ENCODE assay signal across 8 cellular contexts in the genomic region with DNA sequence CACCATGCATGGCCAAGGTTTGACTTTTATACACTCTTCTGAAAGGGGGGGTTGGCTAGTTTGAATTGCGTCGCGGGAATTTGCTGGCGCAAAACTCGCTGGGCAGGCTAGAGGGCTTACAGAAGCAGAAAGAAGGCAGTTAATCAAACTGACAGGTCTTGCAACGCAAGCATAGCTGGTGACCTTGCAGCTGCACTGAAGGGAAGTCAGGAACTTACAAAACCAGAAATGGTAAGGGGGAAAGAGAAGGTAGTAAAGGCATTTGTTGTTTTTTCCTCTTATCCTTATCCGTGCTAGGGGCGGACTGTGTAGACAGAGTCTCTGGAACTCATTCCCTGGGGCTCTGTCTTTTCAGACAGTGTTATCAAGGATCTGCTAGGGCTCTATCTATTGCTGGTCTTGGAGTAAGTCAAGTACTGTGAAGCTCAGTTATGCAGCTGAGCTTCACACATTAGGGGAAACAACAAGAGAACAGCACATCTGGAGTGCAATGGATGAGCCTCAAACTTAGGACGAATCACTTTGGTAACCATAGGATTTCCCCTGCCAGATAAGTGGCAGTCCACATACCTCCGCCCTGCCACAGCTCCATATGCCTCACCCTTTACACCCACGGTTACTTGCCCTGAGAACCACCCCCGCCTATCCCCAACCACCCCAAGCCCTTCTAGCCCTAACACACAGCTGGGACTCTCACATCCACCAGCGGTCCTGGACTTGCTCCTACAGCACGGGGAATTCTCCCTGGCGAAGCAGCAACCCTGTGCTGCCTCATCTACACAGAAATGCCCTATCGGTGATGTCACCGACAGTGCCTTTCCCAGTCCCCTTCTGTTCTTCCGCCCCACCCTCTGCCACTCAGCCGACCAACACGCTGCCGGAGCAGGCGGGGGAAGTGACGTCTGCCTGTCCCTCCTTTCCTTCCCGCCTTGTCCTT.
DNase-seq lines count a peak whose midpoint lies in the region; ATAC-seq and TF ChIP-seq lines count a peak whose summit lies in the region.

No MANE protein-coding gene starts in this region.

- CTCF ChIA-PET in A673 (lab: Charles Lee): no interaction called here
- CTCF ChIA-PET in activated CD4-positive, alpha-beta memory T cell treated with anti-CD3 and anti-CD28 coated beads for 36 hours (lab: Charles Lee): no interaction called here

- ATAC-seq in left lobe of liver (peak; percentile 85), GM19467 (IDR thresholded peaks at IDR 0.05; ENCODE audit: unreplicated experiment) (no peak), HG03520 (IDR thresholded peaks at IDR 0.05; ENCODE audit: unreplicated experiment) (no peak), HG03432 (IDR thresholded peaks at IDR 0.05; ENCODE audit: unreplicated experiment) (no peak), HG02885 (IDR thresholded peaks at IDR 0.05; ENCODE audit: poor library complexity, unreplicated experiment) (no peak)

- no TSS peak for BruUV-seq in A673 (replicated peaks; lab: Mats Ljungman, UMichigan)

- no peaks in the 10 kb centered on the region for H3K36me3 Mint-ChIP-seq in activated CD4-positive, alpha-beta memory T cell treated with anti-CD3 and anti-CD28 coated beads for 36 hours

- peak overlapping the region; percentile 60 for H3K27ac Mint-ChIP-seq in activated CD4-positive, alpha-beta memory T cell treated with anti-CD3 and anti-CD28 coated beads for 36 hours

- peak overlapping the region; percentile 36 for H3K4me3 Mint-ChIP-seq in activated CD4-positive, alpha-beta memory T cell treated with anti-CD3 and anti-CD28 coated beads for 36 hours

- H3K27me3 Mint-ChIP-seq in activated CD4-positive, alpha-beta memory T cell treated with anti-CD3 and anti-CD28 coated beads for 36 hours: peaks cover 39% of the 10 kb centered on the region

- no peaks in the 10 kb centered on the region for H3K9me3 ChIP-seq in A673 (ENCODE audit: low read depth, low read length, poor library complexity, severe bottlenecking)

- H3K27me3 ChIP-seq in A673 (replicated peaks; ENCODE audit: insufficient read depth, low read depth, low read length, poor library complexity): peaks cover 42% of the 10 kb centered on the region

- H3K9me3 Mint-ChIP-seq in activated CD4-positive, alpha-beta memory T cell treated with anti-CD3 and anti-CD28 coated beads for 36 hours: no peaks in the 10 kb centered on the region

- H3K36me3 ChIP-seq in A673 (ENCODE audit: insufficient read depth, low read length, poor library complexity, severe bottlenecking): no peaks in the 10 kb centered on the region

- no peak overlapping the region for H3K4me3 ChIP-seq in A673 (ENCODE audit: low read depth, low read length, poor library complexity, severe bottlenecking)

- POLR2A ChIA-PET in A673 (lab: Charles Lee; ENCODE audit: low non-redundant PET): no interaction called here
- POLR2A ChIA-PET in activated CD4-positive, alpha-beta memory T cell treated with anti-CD3 and anti-CD28 coated beads for 36 hours (lab: Charles Lee): no interaction called here

- peaks cover 4% of the 10 kb centered on the region for H3K4me1 Mint-ChIP-seq in activated CD4-positive, alpha-beta memory T cell treated with anti-CD3 and anti-CD28 coated beads for 36 hours (ENCODE audit: low read depth)

- H3K4me1 ChIP-seq in A673 (ENCODE audit: insufficient read depth, low read length, poor library complexity, severe bottlenecking): no peaks in the 10 kb centered on the region

- TF ChIP-seq CTCF in A673 (conservative IDR thresholded peaks at IDR 0.05; ENCODE audit: low read depth, low read length): no peak

- DNase-seq in A673 (ENCODE audit: low spot score) (peak; percentile 59), HT1080 (ENCODE audit: low read depth) (peak; percentile 90), left lobe of liver (ENCODE audit: low spot score) (peak; percentile 55)
- peak; percentile 55 for DNase-seq in activated CD4-positive, alpha-beta memory T cell treated with anti-CD3 and anti-CD28 coated beads for 36 hours

- intact Hi-C loops in A673 (cut with micrococcal nuclease; ENCODE audit: unreplicated experiment): no loop called here
- intact Hi-C loops in activated CD4-positive, alpha-beta memory T cell treated with anti-CD3 and anti-CD28 coated beads for 36 hours (cut with micrococcal nuclease): no loop called here

- no peak overlapping the region for H3K27ac ChIP-seq in A673 (ENCODE audit: low read depth, low read length, poor library complexity, severe bottlenecking)
